Comparison of ENCODE assay signal across 8 cellular contexts in the genomic region with DNA sequence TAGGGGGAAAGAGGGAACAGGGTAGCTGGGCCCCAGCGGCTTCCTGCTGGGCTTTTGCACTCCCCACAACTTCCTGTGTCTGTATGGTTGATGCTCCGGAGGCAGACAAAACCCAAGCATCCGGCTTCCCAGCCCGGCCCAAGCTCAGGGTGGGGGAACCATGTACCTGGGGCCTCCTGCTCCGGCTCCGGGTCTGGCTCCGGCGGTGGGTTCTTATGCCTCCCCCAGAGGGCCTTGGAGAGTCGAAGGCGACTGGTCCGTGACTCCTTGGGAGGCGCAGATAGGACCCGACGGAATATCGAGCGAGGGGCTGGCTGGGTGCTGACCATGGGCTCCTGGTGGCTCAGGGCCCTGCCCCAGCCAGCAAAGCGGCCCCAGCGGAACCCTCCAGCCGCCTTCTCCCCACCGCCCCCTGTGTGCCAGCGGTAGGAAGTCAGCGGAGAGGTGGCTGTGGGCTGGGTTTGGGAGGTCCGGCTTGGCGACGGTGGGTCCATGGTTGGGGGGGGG. TPM values are rescaled to one million over a fixed set of nuclear protein-coding genes. Genes with fewer than 3 reads are reported as not detected.
A peak's percentile ranks its signal among the peaks of the same experiment; 100 is the strongest.
DNase-seq lines count a peak whose midpoint lies in the region; ATAC-seq lines count a peak whose summit lies in the region.

No MANE protein-coding gene starts in this region.

- H3K27me3 ChIP-seq in CD4-positive, CD25-positive, alpha-beta regulatory T cell (ENCODE audit: control insufficient read depth, insufficient read depth, low read length): no peaks in the 10 kb centered on the region

- H3K27me3 Mint-ChIP-seq in CD4-positive, CD25-positive, alpha-beta regulatory T cell: no peaks in the 10 kb centered on the region

- H3K4me3 ChIP-seq in CD4-positive, CD25-positive, alpha-beta regulatory T cell (ENCODE audit: low read depth, low read length): peak overlapping the region; percentile 96

- H3K9me3 Mint-ChIP-seq in CD4-positive, CD25-positive, alpha-beta regulatory T cell: no peaks in the 10 kb centered on the region

- no peaks in the 10 kb centered on the region for H3K9me3 ChIP-seq in CD4-positive, CD25-positive, alpha-beta regulatory T cell (ENCODE audit: control insufficient read depth in 2 of 2, low read length in 2 of 2)

- peaks cover 11% of the 10 kb centered on the region for H3K36me3 Mint-ChIP-seq in CD4-positive, CD25-positive, alpha-beta regulatory T cell

- H3K4me1 ChIP-seq in CD4-positive, CD25-positive, alpha-beta regulatory T cell (ENCODE audit: control insufficient read depth, insufficient read depth, low read length, poor library complexity, severe bottlenecking): peaks cover 75% of the 10 kb centered on the region

- H3K27ac ChIP-seq in CD4-positive, CD25-positive, alpha-beta regulatory T cell (ENCODE audit: insufficient read depth, low read length, poor library complexity, severe bottlenecking): peak overlapping the region; percentile 88

- peak overlapping the region; percentile 94 to 99 (median 96) for H3K27ac Mint-ChIP-seq in CD4-positive, CD25-positive, alpha-beta regulatory T cell

- peak overlapping the region; percentile 95 to 99 (median 96) for H3K4me3 Mint-ChIP-seq in CD4-positive, CD25-positive, alpha-beta regulatory T cell

- H3K4me1 Mint-ChIP-seq in CD4-positive, CD25-positive, alpha-beta regulatory T cell: peaks cover 20 to 75% (median 49%) of the 10 kb centered on the region in 4 donors

- peak; percentile 93 to 95 for ATAC-seq in CD4-positive, CD25-positive, alpha-beta regulatory T cell (ENCODE audit: low read depth in 2 of 2)
- ATAC-seq in HG02870 (IDR thresholded peaks at IDR 0.05; ENCODE audit: unreplicated experiment) (peak; percentile 47), HG03460 (IDR thresholded peaks at IDR 0.05; ENCODE audit: unreplicated experiment) (no peak)

- peaks cover 23% of the 10 kb centered on the region for H3K36me3 ChIP-seq in CD4-positive, CD25-positive, alpha-beta regulatory T cell (ENCODE audit: control insufficient read depth, insufficient read depth, low read length)

- DNase-seq in CD4-positive, CD25-positive, alpha-beta regulatory T cell: peak; percentile 55 to 92 (median 80)
- peak; percentile 63 for DNase-seq in activated CD4-positive, alpha-beta T cell treated with anti-CD3 and anti-CD28 coated beads for 1 hour
- peak; percentile 75 for DNase-seq in effector CD4-positive, alpha-beta T cell
- peak; percentile 58 for DNase-seq in stimulated activated CD4-positive, alpha-beta T cell treated with anti-CD3 and anti-CD28 coated beads, Interleukin-2, amount 100 ng/mL, for 4 hours (ENCODE audit: low read depth)
- DNase-seq in AG08396 (ENCODE audit: low spot score) (no peak), NCI-H526 (lab: John Stamatoyannopoulos, UW) (no peak)

RNA-seq across cellular contexts. Expression of a gene that starts 0.4 kb away (rescaled TPM):
- total RNA-seq in CD4-positive, CD25-positive, alpha-beta regulatory T cell: 122 TPM
- polyA plus RNA-seq in CD4-positive, CD25-positive, alpha-beta regulatory T cell: 10 to 100 TPM; 25.3 to 64.3 (median 35.6) TPM

RNA-seq across cellular contexts. Expression of a gene that starts 14.2 kb away (rescaled TPM):
- 17.6 TPM for total RNA-seq in CD4-positive, CD25-positive, alpha-beta regulatory T cell
- 1 to 10 TPM in 2 of 4 donors, under 1 TPM in 2; 0.25 to 1.5 (median 0.71) TPM for polyA plus RNA-seq in CD4-positive, CD25-positive, alpha-beta regulatory T cell

RNA-seq across cellular contexts. Expression of a gene that starts 15.4 kb away (rescaled TPM):
- not detected for total RNA-seq in CD4-positive, CD25-positive, alpha-beta regulatory T cell
- polyA plus RNA-seq in CD4-positive, CD25-positive, alpha-beta regulatory T cell: under 1 TPM in 2 of 4 donors, not detected in 2; 0.10 to 0.12 TPM

RNA-seq across cellular contexts. Expression of a gene that starts 44.4 kb away (rescaled TPM):
- total RNA-seq in CD4-positive, CD25-positive, alpha-beta regulatory T cell: not detected
- under 1 TPM in 3 of 4 donors, not detected in 1; 0.06 to 0.54 (median 0.21) TPM for polyA plus RNA-seq in CD4-positive, CD25-positive, alpha-beta regulatory T cell

RNA-seq across cellular contexts. Expression of a gene that starts 45.1 kb away (rescaled TPM):
- total RNA-seq in CD4-positive, CD25-positive, alpha-beta regulatory T cell: 142 TPM
- 10 to 100 TPM; 30.0 to 41.3 (median 35.9) TPM for polyA plus RNA-seq in CD4-positive, CD25-positive, alpha-beta regulatory T cell

Comparison
In these comparisons a context has a peak if more than half of its experiments do, and no peak if none do; other contexts are left out.
1. DNase-seq: peak in CD4-positive, CD25-positive, alpha-beta regulatory T cell (3 of 3), activated CD4-positive, alpha-beta T cell treated with anti-CD3 and anti-CD28 coated beads for 1 hour (single experiment), effector CD4-positive, alpha-beta T cell (single experiment) and stimulated activated CD4-positive, alpha-beta T cell treated with anti-CD3 and anti-CD28 coated beads, Interleukin-2, amount 100 ng/mL, for 4 hours (single experiment); none in AG08396 (single experiment) and NCI-H526 (0 of 2).